In the genomic region with DNA sequence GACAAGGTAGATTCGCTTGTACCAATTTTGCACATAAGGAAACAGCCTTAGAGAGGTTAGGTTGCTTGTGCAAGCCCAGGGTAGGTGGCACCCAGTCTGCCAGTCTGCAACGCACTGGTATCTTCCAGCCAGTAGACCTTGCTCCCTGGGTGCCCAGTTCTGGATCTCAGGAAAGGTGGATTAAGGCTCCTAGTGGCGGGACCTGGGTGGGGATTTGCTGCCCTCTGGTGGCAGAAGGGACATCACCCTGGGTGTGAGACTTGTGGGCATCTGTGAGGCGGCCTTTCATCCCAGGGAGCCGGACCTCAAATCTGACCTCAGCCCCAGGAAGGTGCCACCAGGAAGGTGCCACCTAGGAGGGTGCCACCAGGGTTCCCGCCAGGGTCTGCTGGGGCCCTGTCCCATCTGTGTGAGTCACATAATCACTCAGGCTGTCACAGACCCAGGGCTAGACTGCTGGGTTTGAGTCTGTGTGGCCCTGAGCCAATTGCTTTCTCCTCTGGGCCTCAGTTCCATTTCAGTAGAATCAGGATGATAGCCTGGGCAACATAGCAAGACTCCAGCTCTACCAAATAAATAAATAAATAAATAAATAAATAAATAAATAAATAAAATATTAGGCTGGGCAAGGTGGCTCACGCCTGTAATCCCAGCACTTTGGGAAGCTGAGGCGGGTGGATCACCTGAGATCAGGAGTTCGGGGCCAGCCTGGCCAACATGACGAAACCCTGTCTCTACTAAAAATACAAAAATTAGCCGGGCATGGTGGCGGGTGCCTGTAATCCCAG, we compare ENCODE assay signal across 1 cellular context.
TF ChIP-seq lines count a peak whose summit lies in the region.

No MANE protein-coding gene starts in this region.

TF ChIP-seq in GM23338, 12 proteins besides CTCF, POLR2A, EP300 and RAD21:
- TF ChIP-seq, protein P1, sequence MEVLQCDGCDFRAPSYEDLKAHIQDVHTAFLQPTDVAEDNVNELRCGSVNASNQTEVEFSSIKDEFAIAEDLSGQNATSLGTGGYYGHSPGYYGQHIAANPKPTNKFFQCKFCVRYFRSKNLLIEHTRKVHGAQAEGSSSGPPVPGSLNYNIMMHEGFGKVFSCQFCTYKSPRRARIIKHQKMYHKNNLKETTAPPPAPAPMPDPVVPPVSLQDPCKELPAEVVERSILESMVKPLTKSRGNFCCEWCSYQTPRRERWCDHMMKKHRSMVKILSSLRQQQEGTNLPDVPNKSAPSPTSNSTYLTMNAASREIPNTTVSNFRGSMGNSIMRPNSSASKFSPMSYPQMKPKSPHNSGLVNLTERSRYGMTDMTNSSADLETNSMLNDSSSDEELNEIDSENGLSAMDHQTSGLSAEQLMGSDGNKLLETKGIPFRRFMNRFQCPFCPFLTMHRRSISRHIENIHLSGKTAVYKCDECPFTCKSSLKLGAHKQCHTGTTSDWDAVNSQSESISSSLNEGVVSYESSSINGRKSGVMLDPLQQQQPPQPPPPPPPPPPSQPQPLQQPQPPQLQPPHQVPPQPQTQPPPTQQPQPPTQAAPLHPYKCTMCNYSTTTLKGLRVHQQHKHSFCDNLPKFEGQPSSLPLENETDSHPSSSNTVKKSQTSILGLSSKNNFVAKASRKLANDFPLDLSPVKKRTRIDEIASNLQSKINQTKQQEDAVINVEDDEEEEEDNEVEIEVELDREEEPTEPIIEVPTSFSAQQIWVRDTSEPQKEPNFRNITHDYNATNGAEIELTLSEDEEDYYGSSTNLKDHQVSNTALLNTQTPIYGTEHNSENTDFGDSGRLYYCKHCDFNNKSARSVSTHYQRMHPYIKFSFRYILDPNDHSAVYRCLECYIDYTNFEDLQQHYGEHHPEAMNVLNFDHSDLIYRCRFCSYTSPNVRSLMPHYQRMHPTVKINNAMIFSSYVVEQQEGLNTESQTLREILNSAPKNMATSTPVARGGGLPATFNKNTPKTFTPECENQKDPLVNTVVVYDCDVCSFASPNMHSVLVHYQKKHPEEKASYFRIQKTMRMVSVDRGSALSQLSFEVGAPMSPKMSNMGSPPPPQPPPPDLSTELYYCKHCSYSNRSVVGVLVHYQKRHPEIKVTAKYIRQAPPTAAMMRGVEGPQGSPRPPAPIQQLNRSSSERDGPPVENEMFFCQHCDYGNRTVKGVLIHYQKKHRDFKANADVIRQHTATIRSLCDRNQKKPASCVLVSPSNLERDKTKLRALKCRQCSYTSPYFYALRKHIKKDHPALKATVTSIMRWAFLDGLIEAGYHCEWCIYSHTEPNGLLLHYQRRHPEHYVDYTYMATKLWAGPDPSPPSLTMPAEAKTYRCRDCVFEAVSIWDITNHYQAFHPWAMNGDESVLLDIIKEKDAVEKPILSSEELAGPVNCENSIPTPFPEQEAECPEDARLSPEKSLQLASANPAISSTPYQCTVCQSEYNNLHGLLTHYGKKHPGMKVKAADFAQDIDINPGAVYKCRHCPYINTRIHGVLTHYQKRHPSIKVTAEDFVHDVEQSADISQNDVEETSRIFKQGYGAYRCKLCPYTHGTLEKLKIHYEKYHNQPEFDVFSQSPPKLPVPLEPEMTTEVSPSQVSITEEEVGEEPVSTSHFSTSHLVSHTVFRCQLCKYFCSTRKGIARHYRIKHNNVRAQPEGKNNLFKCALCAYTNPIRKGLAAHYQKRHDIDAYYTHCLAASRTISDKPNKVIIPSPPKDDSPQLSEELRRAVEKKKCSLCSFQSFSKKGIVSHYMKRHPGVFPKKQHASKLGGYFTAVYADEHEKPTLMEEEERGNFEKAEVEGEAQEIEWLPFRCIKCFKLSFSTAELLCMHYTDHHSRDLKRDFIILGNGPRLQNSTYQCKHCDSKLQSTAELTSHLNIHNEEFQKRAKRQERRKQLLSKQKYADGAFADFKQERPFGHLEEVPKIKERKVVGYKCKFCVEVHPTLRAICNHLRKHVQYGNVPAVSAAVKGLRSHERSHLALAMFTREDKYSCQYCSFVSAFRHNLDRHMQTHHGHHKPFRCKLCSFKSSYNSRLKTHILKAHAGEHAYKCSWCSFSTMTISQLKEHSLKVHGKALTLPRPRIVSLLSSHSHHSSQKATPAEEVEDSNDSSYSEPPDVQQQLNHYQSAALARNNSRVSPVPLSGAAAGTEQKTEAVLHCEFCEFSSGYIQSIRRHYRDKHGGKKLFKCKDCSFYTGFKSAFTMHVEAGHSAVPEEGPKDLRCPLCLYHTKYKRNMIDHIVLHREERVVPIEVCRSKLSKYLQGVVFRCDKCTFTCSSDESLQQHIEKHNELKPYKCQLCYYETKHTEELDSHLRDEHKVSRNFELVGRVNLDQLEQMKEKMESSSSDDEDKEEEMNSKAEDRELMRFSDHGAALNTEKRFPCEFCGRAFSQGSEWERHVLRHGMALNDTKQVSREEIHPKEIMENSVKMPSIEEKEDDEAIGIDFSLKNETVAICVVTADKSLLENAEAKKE (CRISPR knock-in tag; IDR thresholded peaks at IDR 0.05) = no peak
- no peak for TF ChIP-seq ZNF114 (CRISPR knock-in tag; IDR thresholded peaks at IDR 0.05)
- TF ChIP-seq, protein P2, sequence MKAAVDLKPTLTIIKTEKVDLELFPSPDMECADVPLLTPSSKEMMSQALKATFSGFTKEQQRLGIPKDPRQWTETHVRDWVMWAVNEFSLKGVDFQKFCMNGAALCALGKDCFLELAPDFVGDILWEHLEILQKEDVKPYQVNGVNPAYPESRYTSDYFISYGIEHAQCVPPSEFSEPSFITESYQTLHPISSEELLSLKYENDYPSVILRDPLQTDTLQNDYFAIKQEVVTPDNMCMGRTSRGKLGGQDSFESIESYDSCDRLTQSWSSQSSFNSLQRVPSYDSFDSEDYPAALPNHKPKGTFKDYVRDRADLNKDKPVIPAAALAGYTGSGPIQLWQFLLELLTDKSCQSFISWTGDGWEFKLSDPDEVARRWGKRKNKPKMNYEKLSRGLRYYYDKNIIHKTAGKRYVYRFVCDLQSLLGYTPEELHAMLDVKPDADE (IDR thresholded peaks at IDR 0.05) = no peak
- TF ChIP-seq CREB1 (CRISPR knock-in tag; IDR thresholded peaks at IDR 0.05; ENCODE audit: low read depth) = no peak
- TF ChIP-seq JUNB (IDR thresholded peaks at IDR 0.05; ENCODE audit: unreplicated experiment) = no peak
- no peak for TF ChIP-seq EZH2 (IDR thresholded peaks at IDR 0.05; ENCODE audit: low read depth, unreplicated experiment)
- TF ChIP-seq, protein P3, sequence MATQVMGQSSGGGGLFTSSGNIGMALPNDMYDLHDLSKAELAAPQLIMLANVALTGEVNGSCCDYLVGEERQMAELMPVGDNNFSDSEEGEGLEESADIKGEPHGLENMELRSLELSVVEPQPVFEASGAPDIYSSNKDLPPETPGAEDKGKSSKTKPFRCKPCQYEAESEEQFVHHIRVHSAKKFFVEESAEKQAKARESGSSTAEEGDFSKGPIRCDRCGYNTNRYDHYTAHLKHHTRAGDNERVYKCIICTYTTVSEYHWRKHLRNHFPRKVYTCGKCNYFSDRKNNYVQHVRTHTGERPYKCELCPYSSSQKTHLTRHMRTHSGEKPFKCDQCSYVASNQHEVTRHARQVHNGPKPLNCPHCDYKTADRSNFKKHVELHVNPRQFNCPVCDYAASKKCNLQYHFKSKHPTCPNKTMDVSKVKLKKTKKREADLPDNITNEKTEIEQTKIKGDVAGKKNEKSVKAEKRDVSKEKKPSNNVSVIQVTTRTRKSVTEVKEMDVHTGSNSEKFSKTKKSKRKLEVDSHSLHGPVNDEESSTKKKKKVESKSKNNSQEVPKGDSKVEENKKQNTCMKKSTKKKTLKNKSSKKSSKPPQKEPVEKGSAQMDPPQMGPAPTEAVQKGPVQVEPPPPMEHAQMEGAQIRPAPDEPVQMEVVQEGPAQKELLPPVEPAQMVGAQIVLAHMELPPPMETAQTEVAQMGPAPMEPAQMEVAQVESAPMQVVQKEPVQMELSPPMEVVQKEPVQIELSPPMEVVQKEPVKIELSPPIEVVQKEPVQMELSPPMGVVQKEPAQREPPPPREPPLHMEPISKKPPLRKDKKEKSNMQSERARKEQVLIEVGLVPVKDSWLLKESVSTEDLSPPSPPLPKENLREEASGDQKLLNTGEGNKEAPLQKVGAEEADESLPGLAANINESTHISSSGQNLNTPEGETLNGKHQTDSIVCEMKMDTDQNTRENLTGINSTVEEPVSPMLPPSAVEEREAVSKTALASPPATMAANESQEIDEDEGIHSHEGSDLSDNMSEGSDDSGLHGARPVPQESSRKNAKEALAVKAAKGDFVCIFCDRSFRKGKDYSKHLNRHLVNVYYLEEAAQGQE (IDR thresholded peaks at IDR 0.05; ENCODE audit: unreplicated experiment) = no peak
- no peak for TF ChIP-seq NANOG (IDR thresholded peaks at IDR 0.05; ENCODE audit: borderline replicate concordance)
- TF ChIP-seq EZH2phosphoT487 (IDR thresholded peaks at IDR 0.05; ENCODE audit: unreplicated experiment) = no peak
- no peak for TF ChIP-seq STAT1 (IDR thresholded peaks at IDR 0.05; ENCODE audit: unreplicated experiment)
- no peak for TF ChIP-seq ZNF331 (CRISPR knock-in tag; IDR thresholded peaks at IDR 0.05; ENCODE audit: low read depth)
- no peak for TF ChIP-seq POLR2AphosphoS5 (IDR thresholded peaks at IDR 0.05; ENCODE audit: low read depth)
